26 cellular contexts compared by ENCODE assay signal in genomic region chr4:109171098-109171497, GRCh38.
"Had no signal": no experiment of that assay in that cellular context is flagged by ENCODE, and none has a peak within 500 bp of the region (broad histone marks: within the 10 kb centered on the region; RNA-seq: fewer than 3 reads in every experiment).

No MANE protein-coding gene starts in this region.

- H3K9me3 ChIP-seq: ascending aorta, esophagus muscularis mucosa, left ventricle myocardium inferior, right atrium auricular region had no signal

- H3K79me2 ChIP-seq: hepatocyte had no signal

- H3K4me1 ChIP-seq: ascending aorta, esophagus muscularis mucosa, left ventricle myocardium inferior, right atrium auricular region had no signal

- H3K27ac ChIP-seq: ascending aorta, brain microvascular endothelial cell, esophagus muscularis mucosa, hepatocyte, left ventricle myocardium inferior, right atrium auricular region had no signal

- H3K4me3 Mint-ChIP-seq: activated B cell treated with CpG ODN at 0.5 μM for 24 hours; activated CD4-positive, alpha-beta T cell treated with anti-CD3 and anti-CD28 coated beads for 36 hours; activated T-cell treated with anti-CD3 and anti-CD28 coated beads, Interleukin-2, amount 50 U/mL, for 24 hours; activated T-helper 17 cell treated with anti-CD3 and anti-CD28 coated beads, Interleukin-2, amount 50 U/mL, for 72 hours; central memory CD8-positive, alpha-beta T cell; immature natural killer cell; natural killer cell; T-helper 17 cell had no signal

- H3K27me3 Mint-ChIP-seq: activated B cell treated with CpG ODN at 0.5 μM for 24 hours had no signal

- H3K4me3 ChIP-seq: ascending aorta, esophagus muscularis mucosa, hepatocyte, left ventricle myocardium inferior, right atrium auricular region had no signal

- H3K9me3 Mint-ChIP-seq: activated B cell treated with CpG ODN at 0.5 μM for 24 hours; activated naive CD4-positive, alpha-beta T cell treated with anti-CD3 and anti-CD28 coated beads, Interleukin-2, amount 50 U/mL, for 72 hours; activated T-cell treated with anti-CD3 and anti-CD28 coated beads, Interleukin-2, amount 50 U/mL, for 24 hours; activated T-helper 17 cell treated with anti-CD3 and anti-CD28 coated beads, Interleukin-2, amount 50 U/mL, for 72 hours; central memory CD8-positive, alpha-beta T cell; natural killer cell had no signal

- H3K36me3 ChIP-seq: ascending aorta, brain microvascular endothelial cell, esophagus muscularis mucosa, left ventricle myocardium inferior, right atrium auricular region had no signal

- DNase-seq: activated B cell treated with CpG ODN at 0.5 μM for 24 hours; activated CD4-positive, alpha-beta T cell treated with anti-CD3 and anti-CD28 coated beads for 36 hours; activated CD4-positive, alpha-beta T cell treated with anti-CD3 and anti-CD28 coated beads, Interleukin-2, amount 50 U/mL, for 4 hours; activated CD8-positive, alpha-beta memory T cell treated with anti-CD3 and anti-CD28 coated beads for 24 hours; activated CD8-positive, alpha-beta memory T cell treated with anti-CD3 and anti-CD28 coated beads, Interleukin-2, amount 50 U/mL, for 4 hours; activated T-cell treated with anti-CD3 and anti-CD28 coated beads, Interleukin-2, amount 50 U/mL, for 24 hours; brain microvascular endothelial cell; effector memory CD4-positive, alpha-beta T cell; foreskin melanocyte; glutamatergic neuron; immature natural killer cell; kidney glomerular epithelial cell; left ventricle myocardium inferior; midbrain; natural killer cell; stimulated activated CD4-positive, alpha-beta T cell treated with anti-CD3 and anti-CD28 coated beads, Interleukin-4, amount 100 ng/mL, for 24 hours; stimulated activated naive CD4-positive, alpha-beta T cell treated with Interleukin-2 at 50 U/mL for 16 hours; T-helper 17 cell had no signal

- H2AFZ ChIP-seq: hepatocyte had no signal

- H3K27ac Mint-ChIP-seq: activated B cell treated with CpG ODN at 0.5 μM for 24 hours; activated CD4-positive, alpha-beta T cell treated with anti-CD3 and anti-CD28 coated beads for 36 hours; activated naive CD4-positive, alpha-beta T cell treated with anti-CD3 and anti-CD28 coated beads, Interleukin-2, amount 50 U/mL, for 72 hours; activated T-cell treated with anti-CD3 and anti-CD28 coated beads, Interleukin-2, amount 50 U/mL, for 24 hours; activated T-helper 17 cell treated with anti-CD3 and anti-CD28 coated beads, Interleukin-2, amount 50 U/mL, for 72 hours; immature natural killer cell; natural killer cell; progenitor cell of endocrine pancreas; T-helper 17 cell had no signal

- H3K36me3 Mint-ChIP-seq: activated naive CD4-positive, alpha-beta T cell treated with anti-CD3 and anti-CD28 coated beads, Interleukin-2, amount 50 U/mL, for 72 hours; immature natural killer cell; natural killer cell had no signal

- ATAC-seq: activated CD4-positive, alpha-beta T cell treated with anti-CD3 and anti-CD28 coated beads for 36 hours; activated naive CD4-positive, alpha-beta T cell treated with anti-CD3 and anti-CD28 coated beads, Interleukin-2, amount 50 U/mL, for 72 hours; activated T-helper 17 cell treated with anti-CD3 and anti-CD28 coated beads, Interleukin-2, amount 50 U/mL, for 72 hours; natural killer cell; T-helper 17 cell had no signal

- H3K27me3 ChIP-seq: ascending aorta, brain microvascular endothelial cell, esophagus muscularis mucosa, hepatocyte, right atrium auricular region had no signal

- H3K4me2 ChIP-seq: hepatocyte had no signal

- H3K4me1 Mint-ChIP-seq: activated B cell treated with CpG ODN at 0.5 μM for 24 hours; activated CD4-positive, alpha-beta T cell treated with anti-CD3 and anti-CD28 coated beads for 36 hours; activated T-helper 17 cell treated with anti-CD3 and anti-CD28 coated beads, Interleukin-2, amount 50 U/mL, for 72 hours; central memory CD8-positive, alpha-beta T cell; immature natural killer cell; natural killer cell; T-helper 17 cell had no signal
